14 cellular contexts compared by ENCODE assay signal in the genomic region with DNA sequence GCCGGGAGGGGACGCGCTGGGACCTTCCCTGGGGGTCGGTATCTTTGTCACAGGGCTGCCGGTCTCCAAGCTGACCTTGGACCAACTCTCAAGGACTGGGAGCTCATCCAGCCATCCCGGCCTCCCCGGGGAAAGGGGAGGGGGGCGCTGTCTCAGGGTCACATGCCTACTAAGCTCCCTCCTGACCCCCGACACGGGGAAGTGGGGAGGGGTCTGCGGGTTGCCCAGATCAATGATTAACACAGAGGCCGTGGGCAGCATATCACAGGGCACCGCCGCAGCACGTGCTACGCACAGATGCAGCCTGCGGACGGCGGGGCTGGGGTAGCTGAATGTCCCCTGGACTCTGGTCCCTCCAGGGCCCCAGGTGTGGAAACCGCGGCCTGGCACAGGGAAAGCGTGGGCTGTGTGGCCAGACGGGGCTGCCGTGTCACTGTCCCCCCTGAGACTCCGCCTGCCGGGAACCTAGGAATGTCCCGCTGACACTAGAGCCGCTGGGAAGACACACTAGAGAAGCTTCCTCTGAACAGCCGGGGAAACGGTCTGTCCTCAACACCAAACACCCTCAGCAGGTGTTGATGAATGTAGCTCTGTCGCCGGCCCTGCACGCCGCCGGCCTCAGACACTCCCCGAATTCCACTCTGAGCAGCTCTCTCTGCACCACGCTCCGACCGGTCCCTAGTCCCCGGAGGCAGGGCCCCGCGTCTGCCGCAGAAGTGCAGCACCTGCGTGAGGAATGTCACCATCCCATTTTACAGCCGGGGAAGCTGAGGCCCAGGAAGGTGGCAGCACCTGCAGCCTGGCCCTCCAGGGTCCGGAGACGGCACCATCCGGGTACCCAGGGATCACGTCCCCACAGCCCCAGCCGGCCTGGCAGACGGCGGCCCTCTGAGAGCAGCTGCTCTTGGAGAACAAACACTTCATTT. TPM values are rescaled to one million over a fixed set of nuclear protein-coding genes. Genes with fewer than 3 reads are reported as not detected.
DNase-seq lines count a peak whose midpoint lies in the region; ATAC-seq and TF ChIP-seq lines count a peak whose summit lies in the region.
"Had no signal": no experiment of that assay in that cellular context is flagged by ENCODE, and none has a peak within 500 bp of the region (broad histone marks: within the 10 kb centered on the region; RNA-seq: fewer than 3 reads in every experiment).

No MANE protein-coding gene starts in this region.

- ATAC-seq in right cardiac atrium: peak in 1 of 2 donors; percentile 14
- peak; percentile 53 to 65 for ATAC-seq in lower lobe of right lung
- peak; percentile 63 for ATAC-seq in upper lobe of right lung
- ATAC-seq: CD8-positive, alpha-beta T cell had no signal

- 68% methylated on average over 52 of the region's 52 CpGs for WGBS in right cardiac atrium
- WGBS in hepatocyte (ENCODE audit: low lambda C conversion rate, missing lambda C conversion rate): 85% methylated on average over 42 of the region's 52 CpGs
- 97% methylated on average over 38 of the region's 52 CpGs for WGBS in mammary epithelial cell (ENCODE audit: low coverage, missing lambda C conversion rate)

- H4K20me1 ChIP-seq in hepatocyte (ENCODE audit: insufficient read depth, poor library complexity, severe bottlenecking) (no peaks in the 10 kb centered on the region), mammary epithelial cell (ENCODE audit: insufficient read depth, low read length) (no peaks in the 10 kb centered on the region)
- H4K20me1 ChIP-seq: BLaER1 had no signal

- H3K9me3 ChIP-seq in right cardiac atrium (ENCODE audit: control insufficient read depth, low read length): no peaks in the 10 kb centered on the region
- H3K9me3 ChIP-seq in hepatocyte (ENCODE audit: low read depth): no peaks in the 10 kb centered on the region
- no peaks in the 10 kb centered on the region for H3K9me3 ChIP-seq in lower lobe of right lung
- H3K9me3 ChIP-seq in upper lobe of right lung: no peaks in the 10 kb centered on the region
- no peaks in the 10 kb centered on the region for H3K9me3 ChIP-seq in mammary epithelial cell (replicated peaks; ENCODE audit: insufficient read depth, low read length)
- H3K9me3 ChIP-seq: BLaER1 had no signal

- CTCF ChIA-PET in mammary epithelial cell (lab: Charles Lee; ENCODE audit: low non-redundant PET): no interaction called here

- H3K79me2 ChIP-seq in hepatocyte (no peaks in the 10 kb centered on the region), mammary epithelial cell (ENCODE audit: insufficient read depth, low read length) (no peaks in the 10 kb centered on the region)

- intact Hi-C loops in right cardiac atrium (cut with DNase I): loop anchor here in 1 of 4 donors (5.0 kb wide), 1 partner anchor 306 kb away; no protein-coding TSS in a partner anchor
- intact Hi-C loops in cardiac septum (cut with DNase I): no loop called here
- intact Hi-C loops in lower lobe of right lung (cut with DNase I): no loop called here
- intact Hi-C loops in upper lobe of right lung (cut with DNase I): no loop called here
- intact Hi-C loops in mammary epithelial cell (cut with micrococcal nuclease): no loop called here

- H3K4me2 ChIP-seq in hepatocyte: no peak overlapping the region
- no peak overlapping the region for H3K4me2 ChIP-seq in mammary epithelial cell (ENCODE audit: insufficient read depth, low read depth, low read length)
- H3K4me2 ChIP-seq: BLaER1 had no signal

- H3K27me3 ChIP-seq in right cardiac atrium (ENCODE audit: control insufficient read depth, insufficient read depth) (no peaks in the 10 kb centered on the region), hepatocyte (no peaks in the 10 kb centered on the region), lower lobe of right lung (ENCODE audit: low read depth) (no peaks in the 10 kb centered on the region), upper lobe of right lung (no peaks in the 10 kb centered on the region), mammary epithelial cell (ENCODE audit: insufficient read depth, low read length) (no peaks in the 10 kb centered on the region)
- H3K27me3 ChIP-seq: BLaER1 had no signal

- dilution Hi-C loops in mammary epithelial cell (cut with HindIII; ENCODE audit: low sequenced_read_pairs): loop anchor here (5.0 kb wide), 2 partner anchors 54 to 61 kb away; no protein-coding TSS in a partner anchor

- H2AFZ ChIP-seq in hepatocyte: no peak overlapping the region
- H2AFZ ChIP-seq in mammary epithelial cell (ENCODE audit: low read depth, low read length): no peak overlapping the region

- in situ Hi-C loops in mammary epithelial cell (cut with MboI; ENCODE audit: low sequenced_read_pairs in 2 of 2): no loop called here

- no peak for TF ChIP-seq CTCF in hepatocyte (IDR thresholded peaks at IDR 0.05; ENCODE audit: poor library complexity)
- TF ChIP-seq CTCF in lower lobe of right lung (IDR thresholded peaks at IDR 0.05): no peak
- no peak for TF ChIP-seq CTCF in upper lobe of right lung (IDR thresholded peaks at IDR 0.05)
- TF ChIP-seq CTCF in mammary epithelial cell (conservative IDR thresholded peaks at IDR 0.05 in 1 of 2, IDR thresholded peaks at IDR 0.05 in 1 of 2; ENCODE audit: extremely low read depth in 1 of 2, insufficient read depth in 1 of 2, low read depth in 1 of 2, low read length in 2 of 2): no peak

- H3K4me3 ChIP-seq in right cardiac atrium (ENCODE audit: low read length) (no peak overlapping the region), hepatocyte (no peak overlapping the region), lower lobe of right lung (no peak overlapping the region), upper lobe of right lung (no peak overlapping the region), mammary epithelial cell (replicated peaks in 1 of 3; ENCODE audit: insufficient read depth in 1 of 3, low read depth in 2 of 3, low read length in 3 of 3) (no peak overlapping the region)
- H3K4me3 ChIP-seq: BLaER1 had no signal

- H3K4me1 ChIP-seq in right cardiac atrium (ENCODE audit: control insufficient read depth, insufficient read depth, low read length) (no peaks in the 10 kb centered on the region), hepatocyte (ENCODE audit: insufficient read depth) (peaks cover 11% of the 10 kb centered on the region), lower lobe of right lung (no peaks in the 10 kb centered on the region), upper lobe of right lung (no peaks in the 10 kb centered on the region), mammary epithelial cell (ENCODE audit: insufficient read depth, low read length) (no peaks in the 10 kb centered on the region)

- H3K36me3 ChIP-seq in hepatocyte (replicated peaks; ENCODE audit: insufficient read depth, low read depth) (no peaks in the 10 kb centered on the region), lower lobe of right lung (peaks cover 3% of the 10 kb centered on the region), upper lobe of right lung (no peaks in the 10 kb centered on the region), mammary epithelial cell (ENCODE audit: insufficient read depth, low read length) (no peaks in the 10 kb centered on the region)
- H3K36me3 ChIP-seq: BLaER1 had no signal

- H3K9ac ChIP-seq in mammary epithelial cell (ENCODE audit: insufficient read depth, low read length): no peak overlapping the region
- H3K9ac ChIP-seq: BLaER1 had no signal

- DNase-seq in right cardiac atrium (peak in 2 of 3 donors; percentile 53 to 60), cardiac septum (ENCODE audit: low spot score) (no peak), hepatocyte (ENCODE audit: low spot score) (peak; percentile 39), lower lobe of right lung (no peak), upper lobe of right lung (no peak), NCI-H1048 (lab: John Stamatoyannopoulos, UW) (no peak), mammary epithelial cell (no peak), NCI-H526 treated with DMSO at 0.1 percent for 48 hours (lab: John Stamatoyannopoulos, UW) (no peak)
- DNase-seq: 8988T, NCI-H187, NCI-H226 had no signal

- BruUV-seq in mammary epithelial cell (replicated peaks; lab: Mats Ljungman, UMichigan): no TSS peak

- H3K27ac ChIP-seq in right cardiac atrium (ENCODE audit: low read length) (no peak overlapping the region), hepatocyte (no peak overlapping the region), lower lobe of right lung (no peak overlapping the region), upper lobe of right lung (no peak overlapping the region), mammary epithelial cell (ENCODE audit: insufficient read depth, low read depth, low read length) (no peak overlapping the region)
- H3K27ac ChIP-seq: BLaER1 had no signal

- no peaks in the 10 kb centered on the region for H3K9me2 ChIP-seq in hepatocyte (replicated peaks; ENCODE audit: insufficient read depth)

RNA-seq across cellular contexts. Expression of a gene that starts 33.3 kb away (rescaled TPM):
- total RNA-seq in right cardiac atrium: 10 to 100 TPM; 32.2 to 44.3 (median 38.4) TPM
- 18.3 TPM for polyA plus RNA-seq in right cardiac atrium
- 38.9 TPM for total RNA-seq in cardiac septum
- 56.6 and 63.1 TPM in 2 replicates for total RNA-seq in hepatocyte
- 22.3 and 30.7 TPM in 2 replicates for polyA plus RNA-seq in hepatocyte
- 27.1 TPM for total RNA-seq in lower lobe of right lung
- 57.1 TPM for total RNA-seq in upper lobe of right lung
- 100 to 1,000 TPM in 1 of 2 donors, 10 to 100 TPM in 1; 60.5 to 167 TPM for total RNA-seq in mammary epithelial cell
- 29.2 TPM for polyA plus RNA-seq in mammary epithelial cell
- 93.4 TPM for polyA minus RNA-seq in mammary epithelial cell
- total RNA-seq: OCI-LY7 had no signal

Comparison
In these comparisons a context has a peak if more than half of its experiments do, and no peak if none do; other contexts are left out.
1. DNase-seq: peak in right cardiac atrium (2 of 3) and hepatocyte (single experiment); none in cardiac septum (single experiment), lower lobe of right lung (single experiment), upper lobe of right lung (single experiment), NCI-H1048 (single experiment), mammary epithelial cell (single experiment) and NCI-H526 treated with DMSO at 0.1 percent for 48 hours (single experiment).